ENCODE assay signal across 23 cellular contexts in genomic region chr2:196558506-196558905, GRCh38.
"Had no signal": no experiment of that assay in that cellular context is flagged by ENCODE, and none has a peak within 500 bp of the region (broad histone marks: within the 10 kb centered on the region; RNA-seq: fewer than 3 reads in every experiment).

No MANE protein-coding gene starts in this region.

- H3K4me3 Mint-ChIP-seq: naive B cell, nephron progenitor cell had no signal

- H3K27ac Mint-ChIP-seq: naive B cell had no signal

- H3K4me2 ChIP-seq: hepatocyte had no signal

- ATAC-seq: left colon, left ventricle myocardium superior had no signal

- H3K4me1 Mint-ChIP-seq: naive B cell, nephron progenitor cell had no signal

- H3K4me1 ChIP-seq: colonic mucosa, right atrium auricular region, sigmoid colon, stomach, transverse colon had no signal

- H3K4me3 ChIP-seq: colonic mucosa, hepatocyte, lung, right atrium auricular region, sigmoid colon, skin epidermis, stomach, thoracic aorta, transverse colon had no signal

- H3K79me2 ChIP-seq: hepatocyte had no signal

- H3K36me3 ChIP-seq: colonic mucosa, neutrophil, right atrium auricular region, sigmoid colon, stomach, thoracic aorta, transverse colon had no signal

- H3K27ac ChIP-seq: colonic mucosa, hepatocyte, neutrophil, right atrium auricular region, sigmoid colon, skin epidermis, stomach, thoracic aorta, transverse colon had no signal

- H2AFZ ChIP-seq: hepatocyte had no signal

- DNase-seq: colonic mucosa; dermis blood vessel endothelial cell; erythroblast; foreskin melanocyte; head of caudate nucleus; left colon; left ventricle myocardium superior; mesenchymal stem cell; midbrain; naive B cell; nephron progenitor cell; sigmoid colon; stimulated activated CD4-positive, alpha-beta T cell treated with anti-CD3 and anti-CD28 coated beads, Interleukin-2, amount 100 ng/mL, for 24 hours; stimulated activated CD4-positive, alpha-beta T cell treated with anti-CD3 and anti-CD28 coated beads, Interleukin-4, amount 100 ng/mL, for 4 hours; stimulated activated naive CD4-positive, alpha-beta T cell; stomach; transverse colon had no signal

- H3K9me3 ChIP-seq: colonic mucosa, neutrophil, right atrium auricular region, sigmoid colon, transverse colon had no signal
